1 cellular context compared by ENCODE assay signal in genomic region chr2:161307676-161308075, GRCh38.
TF ChIP-seq lines count a peak whose summit lies in the region.

No MANE protein-coding gene starts in this region.

TF ChIP-seq in HepG2, 621 proteins besides CTCF, POLR2A, EP300 and RAD21 (continued from another document):
- TF ChIP-seq ZNF615 (CRISPR knock-in tag; IDR thresholded peaks at IDR 0.05; ENCODE audit: borderline replicate concordance) = no peak
- TF ChIP-seq, protein P1, sequence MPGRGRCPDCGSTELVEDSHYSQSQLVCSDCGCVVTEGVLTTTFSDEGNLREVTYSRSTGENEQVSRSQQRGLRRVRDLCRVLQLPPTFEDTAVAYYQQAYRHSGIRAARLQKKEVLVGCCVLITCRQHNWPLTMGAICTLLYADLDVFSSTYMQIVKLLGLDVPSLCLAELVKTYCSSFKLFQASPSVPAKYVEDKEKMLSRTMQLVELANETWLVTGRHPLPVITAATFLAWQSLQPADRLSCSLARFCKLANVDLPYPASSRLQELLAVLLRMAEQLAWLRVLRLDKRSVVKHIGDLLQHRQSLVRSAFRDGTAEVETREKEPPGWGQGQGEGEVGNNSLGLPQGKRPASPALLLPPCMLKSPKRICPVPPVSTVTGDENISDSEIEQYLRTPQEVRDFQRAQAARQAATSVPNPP (CRISPR knock-in tag; IDR thresholded peaks at IDR 0.05) = no peak
- TF ChIP-seq, protein P2, sequence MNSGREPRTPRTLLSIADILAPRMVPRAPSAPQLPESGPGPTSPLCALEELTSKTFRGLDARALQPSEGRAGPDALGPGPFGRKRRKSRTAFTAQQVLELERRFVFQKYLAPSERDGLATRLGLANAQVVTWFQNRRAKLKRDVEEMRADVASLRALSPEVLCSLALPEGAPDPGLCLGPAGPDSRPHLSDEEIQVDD (CRISPR knock-in tag; IDR thresholded peaks at IDR 0.05; ENCODE audit: borderline replicate concordance) = no peak
- 0 out of 2 replicates have a peak, but pooled peaks have one; percentile 68 for TF ChIP-seq ZNF577 (CRISPR knock-in tag; IDR thresholded peaks at IDR 0.05; ENCODE audit: borderline replicate concordance, low read depth)
- no peak for TF ChIP-seq ELF1 (CRISPR knock-in tag; IDR thresholded peaks at IDR 0.05)
- TF ChIP-seq, protein P3, sequence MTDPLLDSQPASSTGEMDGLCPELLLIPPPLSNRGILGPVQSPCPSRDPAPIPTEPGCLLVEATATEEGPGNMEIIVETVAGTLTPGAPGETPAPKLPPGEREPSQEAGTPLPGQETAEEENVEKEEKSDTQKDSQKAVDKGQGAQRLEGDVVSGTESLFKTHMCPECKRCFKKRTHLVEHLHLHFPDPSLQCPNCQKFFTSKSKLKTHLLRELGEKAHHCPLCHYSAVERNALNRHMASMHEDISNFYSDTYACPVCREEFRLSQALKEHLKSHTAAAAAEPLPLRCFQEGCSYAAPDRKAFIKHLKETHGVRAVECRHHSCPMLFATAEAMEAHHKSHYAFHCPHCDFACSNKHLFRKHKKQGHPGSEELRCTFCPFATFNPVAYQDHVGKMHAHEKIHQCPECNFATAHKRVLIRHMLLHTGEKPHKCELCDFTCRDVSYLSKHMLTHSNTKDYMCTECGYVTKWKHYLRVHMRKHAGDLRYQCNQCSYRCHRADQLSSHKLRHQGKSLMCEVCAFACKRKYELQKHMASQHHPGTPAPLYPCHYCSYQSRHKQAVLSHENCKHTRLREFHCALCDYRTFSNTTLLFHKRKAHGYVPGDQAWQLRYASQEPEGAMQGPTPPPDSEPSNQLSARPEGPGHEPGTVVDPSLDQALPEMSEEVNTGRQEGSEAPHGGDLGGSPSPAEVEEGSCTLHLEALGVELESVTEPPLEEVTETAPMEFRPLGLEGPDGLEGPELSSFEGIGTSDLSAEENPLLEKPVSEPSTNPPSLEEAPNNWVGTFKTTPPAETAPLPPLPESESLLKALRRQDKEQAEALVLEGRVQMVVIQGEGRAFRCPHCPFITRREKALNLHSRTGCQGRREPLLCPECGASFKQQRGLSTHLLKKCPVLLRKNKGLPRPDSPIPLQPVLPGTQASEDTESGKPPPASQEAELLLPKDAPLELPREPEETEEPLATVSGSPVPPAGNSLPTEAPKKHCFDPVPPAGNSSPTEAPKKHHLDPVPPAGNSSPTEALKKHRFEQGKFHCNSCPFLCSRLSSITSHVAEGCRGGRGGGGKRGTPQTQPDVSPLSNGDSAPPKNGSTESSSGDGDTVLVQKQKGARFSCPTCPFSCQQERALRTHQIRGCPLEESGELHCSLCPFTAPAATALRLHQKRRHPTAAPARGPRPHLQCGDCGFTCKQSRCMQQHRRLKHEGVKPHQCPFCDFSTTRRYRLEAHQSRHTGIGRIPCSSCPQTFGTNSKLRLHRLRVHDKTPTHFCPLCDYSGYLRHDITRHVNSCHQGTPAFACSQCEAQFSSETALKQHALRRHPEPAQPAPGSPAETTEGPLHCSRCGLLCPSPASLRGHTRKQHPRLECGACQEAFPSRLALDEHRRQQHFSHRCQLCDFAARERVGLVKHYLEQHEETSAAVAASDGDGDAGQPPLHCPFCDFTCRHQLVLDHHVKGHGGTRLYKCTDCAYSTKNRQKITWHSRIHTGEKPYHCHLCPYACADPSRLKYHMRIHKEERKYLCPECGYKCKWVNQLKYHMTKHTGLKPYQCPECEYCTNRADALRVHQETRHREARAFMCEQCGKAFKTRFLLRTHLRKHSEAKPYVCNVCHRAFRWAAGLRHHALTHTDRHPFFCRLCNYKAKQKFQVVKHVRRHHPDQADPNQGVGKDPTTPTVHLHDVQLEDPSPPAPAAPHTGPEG (CRISPR knock-in tag; IDR thresholded peaks at IDR 0.05) = no peak
- no peak for TF ChIP-seq ZNF234 (CRISPR knock-in tag; conservative IDR thresholded peaks at IDR 0.05)
- no peak for TF ChIP-seq ZNF547 (CRISPR knock-in tag; IDR thresholded peaks at IDR 0.05)
- TF ChIP-seq KDM2A (CRISPR knock-in tag; IDR thresholded peaks at IDR 0.05; ENCODE audit: borderline replicate concordance, low read depth) = no peak
- TF ChIP-seq, protein P4, sequence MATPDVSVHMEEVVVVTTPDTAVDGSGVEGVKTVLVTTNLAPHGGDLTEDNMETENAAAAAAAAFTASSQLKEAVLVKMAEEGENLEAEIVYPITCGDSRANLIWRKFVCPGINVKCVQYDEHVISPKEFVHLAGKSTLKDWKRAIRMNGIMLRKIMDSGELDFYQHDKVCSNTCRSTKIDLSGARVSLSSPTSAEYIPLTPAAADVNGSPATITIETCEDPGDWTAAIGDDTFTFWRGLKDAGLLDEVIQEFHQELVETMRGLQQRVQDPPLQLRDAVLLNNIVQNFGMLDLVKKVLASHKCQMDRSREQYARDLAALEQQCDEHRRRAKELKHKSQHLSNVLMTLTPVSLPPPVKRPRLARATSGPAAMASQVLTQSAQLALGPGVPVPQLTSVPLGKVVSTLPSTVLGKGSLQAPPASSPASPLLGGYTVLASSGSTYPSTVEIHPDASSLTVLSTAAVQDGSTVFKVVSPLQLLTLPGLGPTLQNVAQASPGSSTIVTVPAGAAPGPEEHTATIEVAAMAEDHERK (CRISPR knock-in tag; IDR thresholded peaks at IDR 0.05; ENCODE audit: low read depth) = no peak
- TF ChIP-seq ZNF232 (CRISPR knock-in tag; IDR thresholded peaks at IDR 0.05; ENCODE audit: borderline replicate concordance) = no peak
- peak; percentile 6; the same call in 1 of the 2 replicates for TF ChIP-seq ZNF878 (CRISPR knock-in tag; IDR thresholded peaks at IDR 0.05)
- TF ChIP-seq NAIF1 (CRISPR knock-in tag; IDR thresholded peaks at IDR 0.05; ENCODE audit: borderline replicate concordance) = no peak
- TF ChIP-seq ZNF746 (CRISPR knock-in tag; IDR thresholded peaks at IDR 0.05) = no peak
